8 cellular contexts compared by ENCODE assay signal in the genomic region with DNA sequence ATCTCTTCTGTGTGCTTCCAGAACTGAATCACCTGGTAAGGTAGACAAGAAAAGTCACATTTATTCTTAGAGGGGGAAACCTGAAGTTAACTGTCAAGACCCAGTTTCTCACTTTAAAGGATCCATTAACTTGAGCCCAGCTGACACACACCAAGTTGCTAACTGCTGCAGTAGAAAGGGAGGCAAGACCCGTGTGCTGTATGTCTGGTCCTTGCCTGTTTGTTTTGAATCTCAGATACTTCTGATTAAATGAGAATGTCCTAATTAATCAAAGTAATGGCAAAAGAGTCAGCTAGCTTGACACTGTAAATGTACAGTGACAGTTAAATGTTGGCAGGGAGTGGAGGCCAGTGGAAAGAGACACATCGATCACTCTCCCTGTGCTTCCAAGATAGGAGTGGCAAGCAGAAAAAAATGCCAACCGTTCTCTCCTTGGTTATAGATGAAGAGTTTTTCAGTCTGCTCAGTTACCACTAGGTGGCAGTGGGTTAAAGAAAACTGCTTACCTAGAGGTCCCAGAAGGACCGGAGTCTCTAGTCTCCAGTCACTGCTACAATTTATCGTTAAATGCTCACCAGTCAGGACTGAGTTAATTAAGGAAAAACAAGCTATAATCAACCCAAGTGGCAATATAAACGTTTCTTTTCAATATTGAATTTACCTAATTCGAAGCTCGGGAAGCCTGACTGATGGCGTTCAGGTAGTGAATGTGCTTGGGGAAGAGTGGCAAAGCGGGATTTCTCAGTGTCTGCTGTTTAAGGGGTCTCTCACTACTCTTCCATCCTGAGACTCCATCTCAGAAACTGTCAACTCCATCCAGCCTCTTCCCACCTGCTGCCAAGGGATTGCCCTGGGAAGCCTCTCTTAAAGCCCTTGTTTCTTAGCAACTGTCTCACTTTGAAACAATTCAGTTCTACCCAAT. TPM values are rescaled to one million over a fixed set of nuclear protein-coding genes. Genes with fewer than 3 reads are reported as not detected.
DNase-seq lines count a peak whose midpoint lies in the region; FAIRE-seq and TF ChIP-seq lines count a peak whose summit lies in the region.

No MANE protein-coding gene starts in this region.

- no peak overlapping the region for H3K9ac ChIP-seq in SK-N-MC (ENCODE audit: insufficient read length)

- peak; percentile 55 for FAIRE-seq in H54 (lab: Jason Lieb, UNC)

- H3K36me3 ChIP-seq in SK-N-MC (ENCODE audit: insufficient read depth, low read length): no peaks in the 10 kb centered on the region

- H3K4me3 ChIP-seq in SK-N-MC (peak overlapping the region; percentile 30; the same call in 1 of the 2 replicates), epithelial cell of proximal tubule (ENCODE audit: low read depth, low read length) (no peak overlapping the region)

- TF ChIP-seq POLR2A in H54 (IDR thresholded peaks at IDR 0.05; ENCODE audit: low read depth, low read length): no peak

- peak; percentile 85 for TF ChIP-seq CTCF in 22Rv1 (IDR thresholded peaks at IDR 0.05)
- TF ChIP-seq CTCF in epithelial cell of proximal tubule (conservative IDR thresholded peaks at IDR 0.05; ENCODE audit: low read depth, low read length): peak; percentile 89

- DNase-seq in ELF-1 (ENCODE audit: low read depth, low spot score) (peak; percentile 66), H54 (ENCODE audit: insufficient read length, low spot score) (no peak), NAMALWA (ENCODE audit: low spot score) (peak; percentile 83), SK-N-MC (ENCODE audit: low read depth, low spot score) (peak; percentile 68), epithelial cell of proximal tubule (ENCODE audit: low read depth) (peak; percentile 31), mucosa of gallbladder (ENCODE audit: low spot score) (peak; percentile 69), middle frontal gyrus (ENCODE audit: extremely low spot score, low spot score) (no peak)

- H3K27ac ChIP-seq in 22Rv1: no peak overlapping the region
- H3K27ac ChIP-seq in SK-N-MC: peak overlapping the region; percentile 48; the same call in 1 of the 2 replicates

- H3K9me3 ChIP-seq in SK-N-MC (ENCODE audit: low read depth, low read length): no peaks in the 10 kb centered on the region

RNA-seq across cellular contexts. Expression of a gene that starts 18.4 kb away (rescaled TPM):
- total RNA-seq in epithelial cell of proximal tubule (3.0 and 4.1 TPM in 2 replicates), mucosa of gallbladder (7.5 TPM)

RNA-seq across cellular contexts. Expression of a gene that starts 30.7 kb away (rescaled TPM):
- total RNA-seq in epithelial cell of proximal tubule (10.7 and 19.3 TPM in 2 replicates), mucosa of gallbladder (14.4 TPM)

Comparison
In these comparisons a context has a peak if more than half of its experiments do, and no peak if none do; other contexts are left out.
1. DNase-seq: peak in ELF-1 (single experiment), NAMALWA (single experiment), SK-N-MC (single experiment), epithelial cell of proximal tubule (single experiment) and mucosa of gallbladder (single experiment); none in H54 (single experiment) and middle frontal gyrus (single experiment).